ENCODE assay signal across 1 cellular context in the genomic region with DNA sequence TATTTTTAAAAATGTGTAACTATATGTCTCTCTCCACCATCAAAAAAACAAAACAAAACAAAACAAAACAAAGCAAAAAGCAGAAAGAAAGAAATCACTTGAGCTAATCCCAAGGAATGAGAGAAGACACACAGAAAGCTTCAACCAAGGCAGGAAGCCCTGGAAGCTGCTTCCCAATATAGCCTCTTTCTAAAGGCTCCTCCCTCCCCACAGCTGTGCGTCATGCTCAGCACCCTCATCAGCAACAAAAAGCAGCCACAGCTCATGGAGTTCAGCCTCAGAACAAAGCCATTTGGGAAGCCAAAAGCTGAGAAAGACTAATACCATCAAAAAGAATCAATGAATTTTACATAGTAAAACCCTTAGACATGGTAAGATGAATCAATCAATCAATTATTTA.
TF ChIP-seq lines count a peak whose summit lies in the region.

No MANE protein-coding gene starts in this region.

TF ChIP-seq in WTC11, 78 proteins besides CTCF, POLR2A, EP300 and RAD21 (continued from another document):
- no peak for TF ChIP-seq ATF2 (CRISPR knock-in tag; IDR thresholded peaks at IDR 0.05; ENCODE audit: borderline replicate concordance, low read depth)
- TF ChIP-seq, protein P1, sequence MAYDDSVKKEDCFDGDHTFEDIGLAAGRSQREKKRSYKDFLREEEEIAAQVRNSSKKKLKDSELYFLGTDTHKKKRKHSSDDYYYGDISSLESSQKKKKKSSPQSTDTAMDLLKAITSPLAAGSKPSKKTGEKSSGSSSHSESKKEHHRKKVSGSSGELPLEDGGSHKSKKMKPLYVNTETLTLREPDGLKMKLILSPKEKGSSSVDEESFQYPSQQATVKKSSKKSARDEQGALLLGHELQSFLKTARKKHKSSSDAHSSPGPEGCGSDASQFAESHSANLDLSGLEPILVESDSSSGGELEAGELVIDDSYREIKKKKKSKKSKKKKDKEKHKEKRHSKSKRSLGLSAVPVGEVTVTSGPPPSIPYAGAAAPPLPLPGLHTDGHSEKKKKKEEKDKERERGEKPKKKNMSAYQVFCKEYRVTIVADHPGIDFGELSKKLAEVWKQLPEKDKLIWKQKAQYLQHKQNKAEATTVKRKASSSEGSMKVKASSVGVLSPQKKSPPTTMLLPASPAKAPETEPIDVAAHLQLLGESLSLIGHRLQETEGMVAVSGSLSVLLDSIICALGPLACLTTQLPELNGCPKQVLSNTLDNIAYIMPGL (CRISPR knock-in tag; IDR thresholded peaks at IDR 0.05) = no peak
- no peak for TF ChIP-seq CREM (CRISPR knock-in tag; IDR thresholded peaks at IDR 0.05)
- no peak for TF ChIP-seq EMX1 (CRISPR knock-in tag; IDR thresholded peaks at IDR 0.05)
- no peak for TF ChIP-seq TP53 (CRISPR knock-in tag; IDR thresholded peaks at IDR 0.05)
- TF ChIP-seq ZNF416 (CRISPR knock-in tag; IDR thresholded peaks at IDR 0.05) = no peak
- TF ChIP-seq E2F5 (CRISPR knock-in tag; IDR thresholded peaks at IDR 0.05) = no peak
- TF ChIP-seq ZNF232 (CRISPR knock-in tag; IDR thresholded peaks at IDR 0.05) = no peak
- no peak for TF ChIP-seq NFYB (CRISPR knock-in tag; conservative IDR thresholded peaks at IDR 0.05; ENCODE audit: low read depth)
- TF ChIP-seq, protein P2, sequence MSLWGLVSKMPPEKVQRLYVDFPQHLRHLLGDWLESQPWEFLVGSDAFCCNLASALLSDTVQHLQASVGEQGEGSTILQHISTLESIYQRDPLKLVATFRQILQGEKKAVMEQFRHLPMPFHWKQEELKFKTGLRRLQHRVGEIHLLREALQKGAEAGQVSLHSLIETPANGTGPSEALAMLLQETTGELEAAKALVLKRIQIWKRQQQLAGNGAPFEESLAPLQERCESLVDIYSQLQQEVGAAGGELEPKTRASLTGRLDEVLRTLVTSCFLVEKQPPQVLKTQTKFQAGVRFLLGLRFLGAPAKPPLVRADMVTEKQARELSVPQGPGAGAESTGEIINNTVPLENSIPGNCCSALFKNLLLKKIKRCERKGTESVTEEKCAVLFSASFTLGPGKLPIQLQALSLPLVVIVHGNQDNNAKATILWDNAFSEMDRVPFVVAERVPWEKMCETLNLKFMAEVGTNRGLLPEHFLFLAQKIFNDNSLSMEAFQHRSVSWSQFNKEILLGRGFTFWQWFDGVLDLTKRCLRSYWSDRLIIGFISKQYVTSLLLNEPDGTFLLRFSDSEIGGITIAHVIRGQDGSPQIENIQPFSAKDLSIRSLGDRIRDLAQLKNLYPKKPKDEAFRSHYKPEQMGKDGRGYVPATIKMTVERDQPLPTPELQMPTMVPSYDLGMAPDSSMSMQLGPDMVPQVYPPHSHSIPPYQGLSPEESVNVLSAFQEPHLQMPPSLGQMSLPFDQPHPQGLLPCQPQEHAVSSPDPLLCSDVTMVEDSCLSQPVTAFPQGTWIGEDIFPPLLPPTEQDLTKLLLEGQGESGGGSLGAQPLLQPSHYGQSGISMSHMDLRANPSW (CRISPR knock-in tag; conservative IDR thresholded peaks at IDR 0.05; ENCODE audit: low read depth) = no peak
- TF ChIP-seq ARID4B (CRISPR knock-in tag; IDR thresholded peaks at IDR 0.05; ENCODE audit: borderline replicate concordance) = no peak
- TF ChIP-seq JUN (CRISPR knock-in tag; IDR thresholded peaks at IDR 0.05) = no peak
- TF ChIP-seq ELF4 (CRISPR knock-in tag; IDR thresholded peaks at IDR 0.05; ENCODE audit: low read depth) = no peak
- no peak for TF ChIP-seq PRDM15 (CRISPR knock-in tag; IDR thresholded peaks at IDR 0.05)
- no peak for TF ChIP-seq PRRX2 (CRISPR knock-in tag; IDR thresholded peaks at IDR 0.05)
